In the genomic region with DNA sequence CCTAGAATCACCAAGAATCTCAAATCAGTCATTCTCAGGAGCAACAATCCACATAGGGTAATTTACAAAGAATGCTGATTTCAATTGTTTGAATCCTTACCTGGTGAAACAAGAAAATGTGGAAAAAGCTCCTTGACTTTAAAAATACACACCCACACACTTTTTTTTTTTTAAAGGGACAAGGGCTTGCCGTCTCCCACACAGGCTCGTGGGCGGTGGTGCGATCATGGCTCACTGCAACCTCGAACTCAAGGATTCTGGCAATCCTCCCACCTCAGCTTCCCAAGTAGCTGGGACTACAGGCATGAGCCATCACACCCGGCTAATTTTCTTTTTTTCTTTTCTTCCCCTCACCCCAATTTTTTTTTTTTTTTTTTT, we compare ENCODE assay signal across 10 cellular contexts. TPM values are rescaled to one million over a fixed set of nuclear protein-coding genes. Genes with fewer than 3 reads are reported as not detected.
DNase-seq lines count a peak whose midpoint lies in the region; TF ChIP-seq lines count a peak whose summit lies in the region.
"Had no signal": no experiment of that assay in that cellular context is flagged by ENCODE, and none has a peak within 500 bp of the region (broad histone marks: within the 10 kb centered on the region; RNA-seq: fewer than 3 reads in every experiment).

No MANE protein-coding gene starts in this region.

- DNase-seq in GM23248 (peak; percentile 51), ascending aorta (ENCODE audit: low spot score in 2 of 2) (no peak), head of caudate nucleus (peak in 26 of 42 donors; percentile 8 to 82 (median 50)), sigmoid colon (no peak), dermis blood vessel endothelial cell (no peak), epidermal melanocyte (ENCODE audit: insufficient read length, low spot score) (no peak), MM.1S (no peak)
- no peak for DNase-seq in activated T-cell treated with anti-CD3 and anti-CD28 coated beads, Interleukin-2, amount 50 U/mL, for 24 hours
- DNase-seq: CD8-positive, alpha-beta memory T cell; central memory CD4-positive, alpha-beta T cell had no signal

- H3K9ac ChIP-seq in GM23248 (peak overlapping the region; percentile 42; the same call in 1 of the 2 replicates), MM.1S (ENCODE audit: low read length) (no peak overlapping the region)

- peaks cover 6% of the 10 kb centered on the region for H3K27me3 Mint-ChIP-seq in activated T-cell treated with anti-CD3 and anti-CD28 coated beads, Interleukin-2, amount 50 U/mL, for 24 hours

- H3K4me1 ChIP-seq in GM23248 (ENCODE audit: insufficient read depth), result peaks cover 30% of the 10 kb centered on the region
- peaks cover 2 to 16% of the 10 kb centered on the region in 2 donors for H3K4me1 ChIP-seq in ascending aorta
- peaks cover 0 to 23% (median 21%) of the 10 kb centered on the region in 4 donors for H3K4me1 ChIP-seq in sigmoid colon
- no peaks in the 10 kb centered on the region for H3K4me1 ChIP-seq in MM.1S (ENCODE audit: low read length)

- H3F3A ChIP-seq in GM23248 (ENCODE audit: insufficient read depth), result peaks cover 13% of the 10 kb centered on the region
- H3F3A ChIP-seq in MM.1S (ENCODE audit: insufficient read depth, low read length), result no peaks in the 10 kb centered on the region

- in situ Hi-C loops in GM23248 (cut with MboI), result no loop called here

- H3K4me2 ChIP-seq in GM23248 (ENCODE audit: unreplicated experiment) (peak overlapping the region; percentile 66), MM.1S (ENCODE audit: low read depth, low read length) (no peak overlapping the region)

- H3K4me3 ChIP-seq in GM23248, result 0 out of 2 replicates have a peak overlapping the region, but pooled peaks have one; percentile 19
- no peak overlapping the region for H3K4me3 ChIP-seq in ascending aorta
- no peak overlapping the region for H3K4me3 ChIP-seq in sigmoid colon
- no peak overlapping the region for H3K4me3 ChIP-seq in MM.1S (ENCODE audit: low read length)

- no peak for TF ChIP-seq EP300 in sigmoid colon (IDR thresholded peaks at IDR 0.05)

- no peak for TF ChIP-seq POLR2A in sigmoid colon (IDR thresholded peaks at IDR 0.05)

- no peaks in the 10 kb centered on the region for H3K9me3 ChIP-seq in GM23248 (ENCODE audit: low read depth)
- H3K9me3 ChIP-seq in ascending aorta, result no peaks in the 10 kb centered on the region
- H3K9me3 ChIP-seq in sigmoid colon, result no peaks in the 10 kb centered on the region
- H3K9me3 ChIP-seq in MM.1S (replicated peaks; ENCODE audit: insufficient read depth, low read length), result no peaks in the 10 kb centered on the region

- H3K4me3 Mint-ChIP-seq in activated T-cell treated with anti-CD3 and anti-CD28 coated beads, Interleukin-2, amount 50 U/mL, for 24 hours, result no peak overlapping the region
- H3K4me3 Mint-ChIP-seq: CD8-positive, alpha-beta memory T cell had no signal

- H3K4me1 Mint-ChIP-seq in activated T-cell treated with anti-CD3 and anti-CD28 coated beads, Interleukin-2, amount 50 U/mL, for 24 hours (ENCODE audit: low read depth), result no peaks in the 10 kb centered on the region
- H3K4me1 Mint-ChIP-seq: CD8-positive, alpha-beta memory T cell had no signal

- no peak overlapping the region for H2AFZ ChIP-seq in GM23248
- no peak overlapping the region for H2AFZ ChIP-seq in MM.1S (ENCODE audit: low read length)

- H3K9me3 Mint-ChIP-seq in activated T-cell treated with anti-CD3 and anti-CD28 coated beads, Interleukin-2, amount 50 U/mL, for 24 hours, result no peaks in the 10 kb centered on the region
- H3K9me3 Mint-ChIP-seq: CD8-positive, alpha-beta memory T cell had no signal

- no peaks in the 10 kb centered on the region for H3K9me2 ChIP-seq in GM23248 (ENCODE audit: insufficient read depth)
- H3K9me2 ChIP-seq in MM.1S (replicated peaks; ENCODE audit: insufficient read depth, low read length), result no peaks in the 10 kb centered on the region

- no peaks in the 10 kb centered on the region for H4K20me1 ChIP-seq in GM23248 (ENCODE audit: insufficient read depth)
- H4K20me1 ChIP-seq in MM.1S (ENCODE audit: insufficient read depth, low read length), result no peaks in the 10 kb centered on the region

- H3K27ac ChIP-seq in GM23248, result peak overlapping the region; percentile 80
- peak overlapping the region; percentile 48 to 58 for H3K27ac ChIP-seq in ascending aorta
- peak overlapping the region; percentile 71 to 79 (median 76) for H3K27ac ChIP-seq in sigmoid colon
- H3K27ac ChIP-seq in MM.1S (ENCODE audit: low read length), result no peak overlapping the region

- no peaks in the 10 kb centered on the region for H3K36me3 Mint-ChIP-seq in activated T-cell treated with anti-CD3 and anti-CD28 coated beads, Interleukin-2, amount 50 U/mL, for 24 hours (ENCODE audit: low read depth)
- H3K36me3 Mint-ChIP-seq: CD8-positive, alpha-beta memory T cell had no signal

- H3K27me3 ChIP-seq in GM23248 (replicated peaks; ENCODE audit: insufficient read depth) (no peaks in the 10 kb centered on the region), ascending aorta (no peaks in the 10 kb centered on the region), sigmoid colon (no peaks in the 10 kb centered on the region), MM.1S (replicated peaks; ENCODE audit: insufficient read depth, low read length) (no peaks in the 10 kb centered on the region)

- no peaks in the 10 kb centered on the region for H3K36me3 ChIP-seq in GM23248 (ENCODE audit: low read depth)
- no peaks in the 10 kb centered on the region for H3K36me3 ChIP-seq in ascending aorta
- no peaks in the 10 kb centered on the region for H3K36me3 ChIP-seq in sigmoid colon
- H3K36me3 ChIP-seq in MM.1S (replicated peaks; ENCODE audit: insufficient read depth, low read length), result no peaks in the 10 kb centered on the region

- 20 to 36% methylated on average over 6 of the region's 6 CpGs for WGBS in GM23248 (ENCODE audit: low coverage in 1 of 2, low lambda C conversion rate in 2 of 2, missing lambda C conversion rate in 2 of 2), 2 experiments
- 18 to 73% methylated on average over 6 of the region's 6 CpGs for WGBS in sigmoid colon, 2 donors

- H3K79me2 ChIP-seq in GM23248 (ENCODE audit: insufficient read depth) (no peaks in the 10 kb centered on the region), MM.1S (ENCODE audit: low read length) (no peaks in the 10 kb centered on the region)

- H3K27ac Mint-ChIP-seq in activated T-cell treated with anti-CD3 and anti-CD28 coated beads, Interleukin-2, amount 50 U/mL, for 24 hours, result no peak overlapping the region
- H3K27ac Mint-ChIP-seq: CD8-positive, alpha-beta memory T cell had no signal

- intact Hi-C loops in ascending aorta (cut with DNase I), result no loop called here
- intact Hi-C loops in head of caudate nucleus (cut with DNase I), result no loop called here
- intact Hi-C loops in sigmoid colon (cut with DNase I), result no loop called here

- no peak for TF ChIP-seq CTCF in ascending aorta (IDR thresholded peaks at IDR 0.05)
- TF ChIP-seq CTCF in sigmoid colon (IDR thresholded peaks at IDR 0.05), result no peak
- no peak for TF ChIP-seq CTCF in MM.1S (IDR thresholded peaks at IDR 0.05; ENCODE audit: low read length)

RNA-seq across cellular contexts. Expression of gene PARD6B, which starts 30.7 kb away (rescaled TPM):
- total RNA-seq in GM23248 (2014; rRNA removed; shearing (Covaris generic)), result not detected in 2 replicates
- 0.16 and 0.34 TPM in 2 replicates for polyA plus RNA-seq in GM23248 (2016; fragmentation: Nextera tagmentation; extraction: Ambion mirVana)
- total RNA-seq in ascending aorta, result 1.2 TPM
- 1 to 10 TPM in 2 of 4 donors, under 1 TPM in 2; 0.83 to 1.8 (median 1.2) TPM for total RNA-seq in sigmoid colon
- polyA plus RNA-seq in sigmoid colon, result 1 to 10 TPM; 2.4 to 5.1 (median 3.0) TPM
- 0.28 and 0.85 TPM in 2 replicates for total RNA-seq in dermis blood vessel endothelial cell

RNA-seq across cellular contexts. Expression of gene BCAS4, which starts 32.8 kb away (rescaled TPM):
- total RNA-seq in GM23248 (2014; rRNA removed; shearing (Covaris generic)), result 12.6 and 17.7 TPM in 2 replicates
- polyA plus RNA-seq in GM23248 (2016; fragmentation: Nextera tagmentation; extraction: Ambion mirVana), result 16.8 and 18.4 TPM in 2 replicates
- 0.85 TPM for total RNA-seq in ascending aorta
- total RNA-seq in sigmoid colon, result 1 to 10 TPM; 2.1 to 5.3 (median 4.4) TPM
- polyA plus RNA-seq in sigmoid colon, result 10 to 100 TPM in 1 of 3 donors, under 1 TPM in 2; 0.46 to 10.1 (median 0.60) TPM
- total RNA-seq in dermis blood vessel endothelial cell, result 0.34 and 0.51 TPM in 2 replicates

Comparison
In these comparisons a context has a peak if more than half of its experiments do, and no peak if none do; other contexts are left out.
1. DNase-seq: peak in GM23248 (single experiment) and head of caudate nucleus (26 of 42); none in ascending aorta (0 of 2), sigmoid colon (single experiment), dermis blood vessel endothelial cell (single experiment), activated T-cell treated with anti-CD3 and anti-CD28 coated beads, Interleukin-2, amount 50 U/mL, for 24 hours (single experiment), epidermal melanocyte (single experiment) and MM.1S (single experiment).